In the genomic region with DNA sequence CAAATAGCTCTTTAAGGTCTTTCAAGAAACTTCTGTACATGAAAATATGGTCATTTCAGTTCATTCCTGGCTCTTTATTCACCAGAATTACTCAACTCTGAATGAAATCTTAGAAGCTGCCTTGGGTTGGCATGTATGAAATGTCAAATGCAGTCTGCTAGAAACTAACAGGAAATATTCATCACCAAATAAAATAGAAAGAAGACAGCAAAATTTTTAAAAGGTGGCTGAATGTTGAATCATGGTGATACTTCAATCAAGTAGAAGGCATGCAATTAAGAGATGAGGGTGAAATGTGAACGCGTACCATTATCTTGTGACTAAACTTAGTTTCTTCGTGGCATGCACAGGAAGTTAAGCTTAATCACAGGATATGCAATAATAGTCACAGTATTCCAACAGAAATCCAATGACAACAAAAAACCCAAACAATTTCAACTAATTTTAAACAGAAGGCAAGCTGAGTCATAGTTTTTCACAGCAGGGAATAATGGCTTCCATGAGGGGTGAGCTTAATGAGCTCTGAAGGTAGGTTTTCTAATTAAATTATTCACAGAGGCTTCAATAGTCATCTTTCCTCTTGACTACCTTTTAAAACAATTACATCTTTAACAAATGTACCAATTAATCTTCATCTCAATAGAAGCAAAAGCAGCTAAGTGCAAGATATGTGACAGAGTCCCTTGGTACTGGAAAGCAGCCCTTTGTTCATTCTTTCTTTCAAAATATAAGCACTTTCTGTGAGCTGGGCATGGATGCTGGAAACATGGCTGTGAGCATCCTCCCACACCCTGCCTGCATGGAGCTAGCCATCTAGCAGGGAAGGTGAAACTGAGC, we compare ENCODE assay signal across 10 cellular contexts. TPM values are rescaled to one million over a fixed set of nuclear protein-coding genes. Genes with fewer than 3 reads are reported as not detected.
DNase-seq lines count a peak whose midpoint lies in the region; ATAC-seq and TF ChIP-seq lines count a peak whose summit lies in the region.
"Had no signal": no experiment of that assay in that cellular context is flagged by ENCODE, and none has a peak within 500 bp of the region (broad histone marks: within the 10 kb centered on the region; RNA-seq: fewer than 3 reads in every experiment).

No MANE protein-coding gene starts in this region.

- H3K27me3 ChIP-seq in brain microvascular endothelial cell (replicated peaks) = no peaks in the 10 kb centered on the region
- no peaks in the 10 kb centered on the region for H3K27me3 ChIP-seq in lung (ENCODE audit: control insufficient read depth, insufficient read depth)

- H3K36me3 ChIP-seq in brain microvascular endothelial cell (replicated peaks) (no peaks in the 10 kb centered on the region), lung (ENCODE audit: control insufficient read depth in 2 of 2, insufficient read depth in 2 of 2, low read length in 2 of 2) (no peaks in the 10 kb centered on the region)

- H3K27ac ChIP-seq in brain microvascular endothelial cell (peak overlapping the region; percentile 67), lung (ENCODE audit: low read depth in 1 of 2, low read length in 1 of 2) (peak overlapping the region; percentile 26 to 68)

- peaks cover 2 to 6% of the 10 kb centered on the region in 2 donors for H3K4me1 ChIP-seq in lung (ENCODE audit: control insufficient read depth in 2 of 2, insufficient read depth in 2 of 2, low read length in 2 of 2)

- H3K4me1 Mint-ChIP-seq in activated T-cell treated with anti-CD3 and anti-CD28 coated beads, Interleukin-2, amount 50 U/mL, for 24 hours (ENCODE audit: low read depth) = peaks cover 33% of the 10 kb centered on the region

- peak; percentile 19 for ATAC-seq in lung (ENCODE audit: insufficient read depth, low FRiP score)

- TF ChIP-seq CTCF in brain microvascular endothelial cell (IDR thresholded peaks at IDR 0.05; ENCODE audit: low read depth, low read length, missing control alignments) (no peak), lung (IDR thresholded peaks at IDR 0.05; ENCODE audit: control extremely low read depth, extremely low read depth) (no peak)

- no peak overlapping the region for H3K27ac Mint-ChIP-seq in activated T-cell treated with anti-CD3 and anti-CD28 coated beads, Interleukin-2, amount 50 U/mL, for 24 hours

- H3K9me3 Mint-ChIP-seq in activated T-cell treated with anti-CD3 and anti-CD28 coated beads, Interleukin-2, amount 50 U/mL, for 24 hours = no peaks in the 10 kb centered on the region

- peaks cover 22% of the 10 kb centered on the region for H3K36me3 Mint-ChIP-seq in activated T-cell treated with anti-CD3 and anti-CD28 coated beads, Interleukin-2, amount 50 U/mL, for 24 hours (ENCODE audit: low read depth)

- H3K4me3 Mint-ChIP-seq in activated T-cell treated with anti-CD3 and anti-CD28 coated beads, Interleukin-2, amount 50 U/mL, for 24 hours = no peak overlapping the region

- DNase-seq in AG20443 (ENCODE audit: low spot score) (peak; percentile 66), LHCN-M2 (ENCODE audit: low read depth) (peak; percentile 84), brain microvascular endothelial cell (peak; percentile 43), lung (ENCODE audit: low spot score) (no peak), medulla oblongata (ENCODE audit: extremely low spot score) (no peak), DMS53 treated with DMSO at 0.1 percent for 48 hours (lab: John Stamatoyannopoulos, UW; ENCODE audit: unreplicated experiment) (no peak)
- no peak for DNase-seq in activated T-cell treated with anti-CD3 and anti-CD28 coated beads, Interleukin-2, amount 50 U/mL, for 24 hours
- DNase-seq in effector CD4-positive, alpha-beta T cell = no peak
- DNase-seq: activated T-cell treated with anti-CD3 and anti-CD28 coated beads for 4 hours, NCI-H524 treated with DMSO at 0.1 percent for 48 hours had no signal

- no peaks in the 10 kb centered on the region for H3K27me3 Mint-ChIP-seq in activated T-cell treated with anti-CD3 and anti-CD28 coated beads, Interleukin-2, amount 50 U/mL, for 24 hours

- 10 to 28% methylated on average over 3 of the region's 3 CpGs for WGBS in lung, 2 donors

- peak overlapping the region; percentile 26 for H3K4me3 ChIP-seq in brain microvascular endothelial cell (ENCODE audit: low read depth, low read length)
- H3K4me3 ChIP-seq in lung = no peak overlapping the region

- no peaks in the 10 kb centered on the region for H3K9me3 ChIP-seq in lung (ENCODE audit: control insufficient read depth in 2 of 2, insufficient read depth in 1 of 2, low read length in 1 of 2)

- in situ Hi-C loops in brain microvascular endothelial cell (cut with HindIII; ENCODE audit: low pct_ligation_motif_present, low sequenced_read_pairs) = no loop called here

RNA-seq across cellular contexts. Expression of a gene that starts 44.5 kb away (rescaled TPM):
- total RNA-seq in LHCN-M2 (2014; rRNA removed) = 18.8 and 21.4 TPM in 2 replicates
- 17.2 TPM for polyA plus RNA-seq in LHCN-M2 (2012)
- total RNA-seq in lung = 10 to 100 TPM; 22.4 to 28.7 TPM
- 10 to 100 TPM in 1 of 2 donors, 1 to 10 TPM in 1; 5.2 to 10.3 TPM for polyA plus RNA-seq in lung

RNA-seq across cellular contexts. Expression of a gene that starts 56.1 kb away (rescaled TPM):
- total RNA-seq in LHCN-M2 (2014; rRNA removed) (44.1 and 46.5 TPM in 2 replicates), lung (10 to 100 TPM; 31.6 to 82.8 TPM)
- 25.7 TPM for polyA plus RNA-seq in LHCN-M2 (2012)
- 10 to 100 TPM; 22.1 to 32.4 TPM for polyA plus RNA-seq in lung

Comparison
In these comparisons a context has a peak if more than half of its experiments do, and no peak if none do; other contexts are left out.
1. DNase-seq: peak in AG20443 (single experiment), LHCN-M2 (single experiment) and brain microvascular endothelial cell (single experiment); none in lung (single experiment), activated T-cell treated with anti-CD3 and anti-CD28 coated beads, Interleukin-2, amount 50 U/mL, for 24 hours (single experiment), medulla oblongata (single experiment), effector CD4-positive, alpha-beta T cell (single experiment) and DMS53 treated with DMSO at 0.1 percent for 48 hours (single experiment).